In the genomic region with DNA sequence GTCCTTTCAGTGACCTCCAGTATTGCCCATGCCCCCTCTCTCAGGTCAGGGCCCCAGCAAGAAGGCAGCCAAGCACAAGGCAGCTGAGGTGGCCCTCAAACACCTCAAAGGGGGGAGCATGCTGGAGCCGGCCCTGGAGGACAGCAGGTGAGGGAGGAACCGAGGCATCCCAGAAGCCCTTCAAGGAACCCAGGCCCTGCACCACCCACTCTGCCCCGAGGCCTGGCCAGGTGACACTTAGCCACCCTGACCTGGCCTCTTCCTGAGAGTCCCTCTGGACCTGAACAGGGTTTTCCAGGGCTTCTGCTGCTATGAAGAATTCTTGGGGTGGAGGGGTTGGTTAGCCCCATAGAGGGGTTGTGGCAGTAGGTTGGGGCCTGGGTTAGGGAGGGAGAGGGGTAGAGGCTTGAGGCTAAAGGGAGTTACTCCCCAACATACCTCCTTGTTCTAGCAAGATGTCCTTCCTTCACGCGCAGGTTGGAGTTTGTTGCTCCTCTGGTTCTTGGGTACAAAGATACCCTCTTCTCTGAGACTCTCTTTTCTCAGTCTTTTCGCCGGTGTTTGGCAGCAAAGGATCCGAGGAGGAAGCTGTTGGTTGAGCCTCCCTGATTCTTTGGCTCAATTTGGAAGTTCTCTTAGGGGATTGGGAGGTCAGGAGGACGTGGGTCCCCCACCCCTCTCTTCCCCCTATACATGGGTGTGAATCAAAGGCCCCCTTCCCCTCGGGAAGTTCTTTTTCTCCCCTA, we compare ENCODE assay signal across 10 cellular contexts. TPM values are rescaled to one million over a fixed set of nuclear protein-coding genes. Genes with fewer than 3 reads are reported as not detected.
A peak's percentile ranks its signal among the peaks of the same experiment; 100 is the strongest.
DNase-seq lines count a peak whose midpoint lies in the region; ATAC-seq, FAIRE-seq and TF ChIP-seq lines count a peak whose summit lies in the region.
"Had no signal": no experiment of that assay in that cellular context is flagged by ENCODE, and none has a peak within 500 bp of the region (broad histone marks: within the 10 kb centered on the region; RNA-seq: fewer than 3 reads in every experiment).

No MANE protein-coding gene starts in this region.

- CTCF ChIA-PET in activated naive CD4-positive, alpha-beta T cell treated with anti-CD3 and anti-CD28 coated beads, Interleukin-2, amount 10 ng/mL, durations not matched to agents 7 days and 5 days (lab: Charles Lee): interaction anchor here (1.2 kb wide), 1 partner anchor 12 kb away, joined by 3 read pairs; no protein-coding TSS in a partner anchor

- TF ChIP-seq CTCF in right lobe of liver (IDR thresholded peaks at IDR 0.05) (no peak), type B pancreatic cell (conservative IDR thresholded peaks at IDR 0.05) (no peak)

- no peak for DNase-seq in activated naive CD4-positive, alpha-beta T cell treated with anti-CD3 and anti-CD28 coated beads, Interleukin-2, amount 10 ng/mL, durations not matched to agents 7 days and 5 days
- DNase-seq in activated naive CD4-positive, alpha-beta T cell treated with anti-CD3 and anti-CD28 coated beads, Interleukin-2, amount 50 U/mL, for 16 hours: no peak
- DNase-seq in right lobe of liver: peak in 1 of 3 donors; percentile 49
- DNase-seq in type B pancreatic cell (ENCODE audit: extremely low spot score, unreplicated experiment): no peak
- DNase-seq in amniotic stem cell (lab: John Stamatoyannopoulos, UW): no peak
- no peak for DNase-seq in NOMO-1 (lab: John Stamatoyannopoulos, UW; ENCODE audit: unreplicated experiment in 2 of 2)
- no peak for DNase-seq in urothelium cell line (ENCODE audit: low spot score)
- DNase-seq: activated CD4-positive, alpha-beta T cell treated with anti-CD3 and anti-CD28 coated beads for 48 hours; H7 had no signal

- peak overlapping the region; percentile 15 for H3K4me3 Mint-ChIP-seq in activated naive CD4-positive, alpha-beta T cell treated with anti-CD3 and anti-CD28 coated beads, Interleukin-2, amount 10 ng/mL, durations not matched to agents 7 days and 5 days
- peak overlapping the region; percentile 49 for H3K4me3 Mint-ChIP-seq in activated naive CD8-positive, alpha-beta T cell
- peak overlapping the region; percentile 45 for H3K4me3 Mint-ChIP-seq in type B pancreatic cell

- TF ChIP-seq POLR2A in right lobe of liver (IDR thresholded peaks at IDR 0.05): no peak

- peak overlapping the region; percentile 49 for H3K27ac Mint-ChIP-seq in activated naive CD4-positive, alpha-beta T cell treated with anti-CD3 and anti-CD28 coated beads, Interleukin-2, amount 10 ng/mL, durations not matched to agents 7 days and 5 days
- no peak overlapping the region for H3K27ac Mint-ChIP-seq in activated naive CD8-positive, alpha-beta T cell
- H3K27ac Mint-ChIP-seq in type B pancreatic cell: peak overlapping the region; percentile 51

- H3K36me3 Mint-ChIP-seq in activated naive CD4-positive, alpha-beta T cell treated with anti-CD3 and anti-CD28 coated beads, Interleukin-2, amount 10 ng/mL, durations not matched to agents 7 days and 5 days: peaks cover 20% of the 10 kb centered on the region
- H3K36me3 Mint-ChIP-seq in activated naive CD8-positive, alpha-beta T cell: no peaks in the 10 kb centered on the region
- H3K36me3 Mint-ChIP-seq in type B pancreatic cell: no peaks in the 10 kb centered on the region

- H3K9me3 ChIP-seq in right lobe of liver: no peaks in the 10 kb centered on the region

- intact Hi-C loops in right lobe of liver (cut with DNase I): loop anchor here in 1 of 2 donors (10.0 kb wide), 1 partner anchor 178 kb away; a partner anchor contains a TSS

- H3K27me3 ChIP-seq in right lobe of liver: no peaks in the 10 kb centered on the region

- ATAC-seq in right lobe of liver: no peak

- no peak overlapping the region for H3K4me3 ChIP-seq in right lobe of liver

- H3K4me1 Mint-ChIP-seq in activated naive CD4-positive, alpha-beta T cell treated with anti-CD3 and anti-CD28 coated beads, Interleukin-2, amount 10 ng/mL, durations not matched to agents 7 days and 5 days: peaks cover 34% of the 10 kb centered on the region
- H3K4me1 Mint-ChIP-seq in activated naive CD8-positive, alpha-beta T cell (ENCODE audit: low read depth): peaks cover 27% of the 10 kb centered on the region
- H3K4me1 Mint-ChIP-seq in type B pancreatic cell (ENCODE audit: unreplicated experiment): peaks cover 17% of the 10 kb centered on the region

- peaks cover 0 to 16% (median 9%) of the 10 kb centered on the region in 4 donors for H3K4me1 ChIP-seq in right lobe of liver

- peaks cover 0 to 14% (median 5%) of the 10 kb centered on the region in 4 donors for H3K36me3 ChIP-seq in right lobe of liver

- 71% methylated on average over 5 of the region's 10 CpGs for WGBS in right lobe of liver (ENCODE audit: insufficient coverage, low coverage, low lambda C conversion rate, missing lambda C conversion rate)

- no peaks in the 10 kb centered on the region for H3K9me3 Mint-ChIP-seq in activated naive CD4-positive, alpha-beta T cell treated with anti-CD3 and anti-CD28 coated beads, Interleukin-2, amount 10 ng/mL, durations not matched to agents 7 days and 5 days
- no peaks in the 10 kb centered on the region for H3K9me3 Mint-ChIP-seq in activated naive CD8-positive, alpha-beta T cell (ENCODE audit: low read depth)
- no peaks in the 10 kb centered on the region for H3K9me3 Mint-ChIP-seq in type B pancreatic cell

- FAIRE-seq in urothelium cell line (lab: Jason Lieb, UNC): no peak

- peak overlapping the region in 2 of 3 donors; percentile 5 to 57 for H3K27ac ChIP-seq in right lobe of liver

- no peaks in the 10 kb centered on the region for H3K27me3 Mint-ChIP-seq in activated naive CD4-positive, alpha-beta T cell treated with anti-CD3 and anti-CD28 coated beads, Interleukin-2, amount 10 ng/mL, durations not matched to agents 7 days and 5 days
- no peaks in the 10 kb centered on the region for H3K27me3 Mint-ChIP-seq in activated naive CD8-positive, alpha-beta T cell
- H3K27me3 Mint-ChIP-seq in type B pancreatic cell: no peaks in the 10 kb centered on the region

RNA-seq across cellular contexts. Expression of a gene that starts 2.1 kb away (rescaled TPM):
- 10 to 100 TPM; 15.1 to 20.8 (median 17.8) TPM for total RNA-seq in right lobe of liver
- total RNA-seq in type B pancreatic cell (ENCODE audit: low replicate concordance): 46.4 and 52.3 TPM in 2 replicates

RNA-seq across cellular contexts. Expression of a gene that starts 3.9 kb away (rescaled TPM):
- 1 to 10 TPM in 4 of 6 experiments, under 1 TPM in 2; 0.68 to 2.9 (median 1.5) TPM for total RNA-seq in right lobe of liver
- total RNA-seq in type B pancreatic cell (ENCODE audit: low replicate concordance): 10.6 and 31.6 TPM in 2 replicates

RNA-seq across cellular contexts. Expression of a gene that starts 4.1 kb away (rescaled TPM):
- not detected for total RNA-seq in right lobe of liver
- not detected in 2 replicates for total RNA-seq in type B pancreatic cell (ENCODE audit: low replicate concordance)
- total RNA-seq: H7 had no signal

RNA-seq across cellular contexts. Expression of a gene that starts 51.3 kb away (rescaled TPM):
- 100 to 1,000 TPM; 254 to 463 (median 347) TPM for total RNA-seq in right lobe of liver
- 825 and 1,222 TPM in 2 replicates for total RNA-seq in type B pancreatic cell (ENCODE audit: low replicate concordance)
